ENCODE assay signal across 8 cellular contexts in genomic region chr3:108406063-108406660, GRCh38.
A peak's percentile ranks its signal among the peaks of the same experiment; 100 is the strongest.
DNase-seq lines count a peak whose midpoint lies in the region; ATAC-seq and TF ChIP-seq lines count a peak whose summit lies in the region.

No MANE protein-coding gene starts in this region.

- no peak overlapping the region for H3K4me3 Mint-ChIP-seq in natural killer cell
- H3K4me3 Mint-ChIP-seq in natural killer cell treated with Interleukin-12 subunit alpha and Interleukin-12 subunit beta and Interleukin-15 and Interleukin-18, amount 100 ng/mL, for 72 hours: no peak overlapping the region

- intact Hi-C loops in natural killer cell (cut with micrococcal nuclease): loop anchor here (1.0 to 10.0 kb wide), 6 partner anchors 253 to 1171 kb away; no protein-coding TSS in a partner anchor

- DNase-seq in natural killer cell: no peak
- no peak for DNase-seq in natural killer cell treated with Interleukin-12 subunit alpha and Interleukin-12 subunit beta and Interleukin-15 and Interleukin-18, amount 100 ng/mL, for 72 hours (ENCODE audit: low spot score)
- DNase-seq in SKM-1 treated with dmso at 0.1 percent for 144 hours (lab: John Stamatoyannopoulos, UW; ENCODE audit: unreplicated experiment): peak; percentile 74
- DNase-seq in GM03348 (ENCODE audit: low spot score): no peak
- DNase-seq in activated effector memory CD4-positive, alpha-beta T cell treated with Interleukin-2 at 50 U/mL for 16 hours: no peak

- no peaks in the 10 kb centered on the region for H3K9me3 Mint-ChIP-seq in natural killer cell
- no peaks in the 10 kb centered on the region for H3K9me3 Mint-ChIP-seq in natural killer cell treated with Interleukin-12 subunit alpha and Interleukin-12 subunit beta and Interleukin-15 and Interleukin-18, amount 100 ng/mL, for 72 hours

- no peaks in the 10 kb centered on the region for H3K36me3 Mint-ChIP-seq in natural killer cell
- H3K36me3 Mint-ChIP-seq in natural killer cell treated with Interleukin-12 subunit alpha and Interleukin-12 subunit beta and Interleukin-15 and Interleukin-18, amount 100 ng/mL, for 72 hours: no peaks in the 10 kb centered on the region

- no peak overlapping the region for H3K27ac Mint-ChIP-seq in natural killer cell
- no peak overlapping the region for H3K27ac Mint-ChIP-seq in natural killer cell treated with Interleukin-12 subunit alpha and Interleukin-12 subunit beta and Interleukin-15 and Interleukin-18, amount 100 ng/mL, for 72 hours

- peaks cover 0 to under 1% of the 10 kb centered on the region in 2 donors for H3K27me3 Mint-ChIP-seq in natural killer cell (ENCODE audit: low read depth in 2 of 2)
- H3K27me3 Mint-ChIP-seq in natural killer cell treated with Interleukin-12 subunit alpha and Interleukin-12 subunit beta and Interleukin-15 and Interleukin-18, amount 100 ng/mL, for 72 hours: peaks cover 0 to under 1% of the 10 kb centered on the region in 2 donors

- ATAC-seq in natural killer cell: peak in 2 of 3 donors; percentile 14 to 18
- ATAC-seq in natural killer cell treated with Interleukin-12 subunit alpha and Interleukin-12 subunit beta and Interleukin-15 and Interleukin-18, amount 100 ng/mL, for 72 hours: no peak
- ATAC-seq in HG03354 (IDR thresholded peaks at IDR 0.05; ENCODE audit: poor library complexity, severe bottlenecking, unreplicated experiment): peak; percentile 30
- no peak for ATAC-seq in GM18907 (IDR thresholded peaks at IDR 0.05; ENCODE audit: unreplicated experiment)
- ATAC-seq in HG03439 (IDR thresholded peaks at IDR 0.05; ENCODE audit: unreplicated experiment): no peak

- H3K4me1 Mint-ChIP-seq in natural killer cell: peaks cover 6% of the 10 kb centered on the region in 2 donors
- H3K4me1 Mint-ChIP-seq in natural killer cell treated with Interleukin-12 subunit alpha and Interleukin-12 subunit beta and Interleukin-15 and Interleukin-18, amount 100 ng/mL, for 72 hours (ENCODE audit: low read depth in 2 of 2): peaks cover 0 to 11% of the 10 kb centered on the region in 2 donors

- TF ChIP-seq CTCF in natural killer cell (IDR thresholded peaks at IDR 0.05): no peak

Comparison
In these comparisons a context has a peak if more than half of its experiments do, and no peak if none do; other contexts are left out.
1. ATAC-seq: peak in natural killer cell (2 of 3) and HG03354 (single experiment); none in natural killer cell treated with Interleukin-12 subunit alpha and Interleukin-12 subunit beta and Interleukin-15 and Interleukin-18, amount 100 ng/mL, for 72 hours (0 of 2), GM18907 (single experiment) and HG03439 (single experiment).